ENCODE assay signal across 16 cellular contexts in the genomic region with DNA sequence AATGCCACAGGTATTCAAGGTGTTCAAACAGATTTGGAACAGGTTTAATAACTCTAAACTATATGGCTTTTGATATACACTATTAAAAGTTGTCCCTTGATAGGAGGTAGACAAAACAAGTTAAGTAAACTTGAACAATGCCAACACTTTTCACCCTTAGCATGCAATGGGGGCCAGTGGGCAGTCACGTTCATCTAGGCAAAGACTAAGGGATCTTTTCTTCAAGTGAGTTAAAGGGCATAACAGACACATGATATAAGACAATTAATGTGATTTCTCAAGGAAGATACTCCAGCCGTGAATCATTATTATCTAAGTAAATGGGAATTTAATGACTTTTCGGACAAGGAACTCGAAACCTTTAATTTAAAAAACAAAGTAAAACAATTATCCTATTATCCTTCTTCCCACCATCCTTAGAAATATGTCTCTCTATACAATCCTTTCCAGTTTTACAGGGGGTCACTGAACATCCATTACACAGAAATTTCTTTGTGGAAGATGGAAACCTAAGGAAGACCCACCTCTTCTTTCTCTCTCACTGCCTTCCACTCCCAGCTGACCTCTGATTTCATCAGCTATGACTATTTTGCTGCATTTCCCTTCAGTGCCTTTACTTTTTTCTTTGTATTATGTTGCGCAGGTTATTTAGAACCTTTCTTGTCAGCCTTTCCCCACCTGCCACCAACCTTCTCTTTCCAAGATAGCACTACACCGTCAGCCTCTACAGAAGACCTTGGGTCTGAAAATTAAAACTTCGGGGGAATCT. TPM values are rescaled to one million over a fixed set of nuclear protein-coding genes. Genes with fewer than 3 reads are reported as not detected.
DNase-seq lines count a peak whose midpoint lies in the region; ATAC-seq and TF ChIP-seq lines count a peak whose summit lies in the region.
"Had no signal": no experiment of that assay in that cellular context is flagged by ENCODE, and none has a peak within 500 bp of the region (broad histone marks: within the 10 kb centered on the region; RNA-seq: fewer than 3 reads in every experiment).

No MANE protein-coding gene starts in this region.

- WGBS in ovary, 3 donors = 68 to 87% (median 74%) methylated on average over 7 of the region's 7 CpGs
- 91% methylated on average over 7 of the region's 7 CpGs for WGBS in sigmoid colon, 2 donors

- TF ChIP-seq POLR2A in ovary (IDR thresholded peaks at IDR 0.05) (no peak), sigmoid colon (IDR thresholded peaks at IDR 0.05) (no peak)

- H3K79me2 ChIP-seq in GM23338 (replicated peaks; ENCODE audit: insufficient read depth) = no peaks in the 10 kb centered on the region

- H3F3A ChIP-seq in GM23338 (replicated peaks; ENCODE audit: low read depth) = no peaks in the 10 kb centered on the region

- peak overlapping the region; percentile 78; the same call in 1 of the 2 replicates for H3K4me3 ChIP-seq in GM23338
- peak overlapping the region; percentile 48 for H3K4me3 ChIP-seq in RWPE2 (ENCODE audit: severe bottlenecking)
- peak overlapping the region; percentile 52 for H3K4me3 ChIP-seq in ovary
- H3K4me3 ChIP-seq in sigmoid colon = no peak overlapping the region
- no peak overlapping the region for H3K4me3 ChIP-seq in coronary artery

- H3K4me3 Mint-ChIP-seq in GM23338 = peak overlapping the region; percentile 85

- H3K9me3 Mint-ChIP-seq in GM23338 = no peaks in the 10 kb centered on the region
- H3K9me3 Mint-ChIP-seq: activated naive CD4-positive, alpha-beta T cell treated with anti-CD3 and anti-CD28 coated beads, Interleukin-2, amount 10 ng/mL, durations not matched to agents 7 days and 5 days; CD14-positive monocyte had no signal

- peaks cover 35% of the 10 kb centered on the region for H3K4me1 Mint-ChIP-seq in GM23338

- H3K9me2 ChIP-seq in GM23338 (ENCODE audit: insufficient read depth) = no peaks in the 10 kb centered on the region

- H2AFZ ChIP-seq in GM23338 = no peak overlapping the region

- no peaks in the 10 kb centered on the region; the same call in 1 of the 2 replicates for H4K20me1 ChIP-seq in GM23338 (replicated peaks; ENCODE audit: insufficient read depth)

- H3K27me3 ChIP-seq in GM23338 (ENCODE audit: insufficient read depth) (peaks cover 24% of the 10 kb centered on the region), RWPE2 (ENCODE audit: insufficient read depth, poor library complexity, severe bottlenecking) (no peaks in the 10 kb centered on the region), ovary (no peaks in the 10 kb centered on the region), sigmoid colon (peaks cover 0 to 14% (median 9%) of the 10 kb centered on the region in 3 donors)
- H3K27me3 ChIP-seq: right atrium auricular region had no signal

- DNase-seq in GM23338 (ENCODE audit: low spot score) (no peak), RWPE2 (ENCODE audit: low spot score) (no peak), foreskin melanocyte (peak; percentile 44), ovary (no peak), sigmoid colon (no peak), coronary artery (ENCODE audit: low spot score) (no peak), NCI-H446 treated with DMSO at 0.1 percent for 48 hours (lab: John Stamatoyannopoulos, UW) (no peak)
- DNase-seq: activated naive CD4-positive, alpha-beta T cell treated with anti-CD3 and anti-CD28 coated beads, Interleukin-2, amount 10 ng/mL, durations not matched to agents 7 days and 5 days; NCI-H1092 treated with DMSO at 0.1 percent for 48 hours; NCI-H524 treated with DMSO at 0.1 percent for 48 hours; stomach; T1000 had no signal

- H3K36me3 Mint-ChIP-seq in GM23338 (ENCODE audit: low read depth) = no peaks in the 10 kb centered on the region
- H3K36me3 Mint-ChIP-seq: activated naive CD4-positive, alpha-beta T cell treated with anti-CD3 and anti-CD28 coated beads, Interleukin-2, amount 10 ng/mL, durations not matched to agents 7 days and 5 days; CD14-positive monocyte had no signal

- peaks cover 24% of the 10 kb centered on the region for H3K4me1 ChIP-seq in GM23338 (ENCODE audit: insufficient read depth)
- peaks cover 22% of the 10 kb centered on the region for H3K4me1 ChIP-seq in RWPE2 (ENCODE audit: insufficient read depth, poor library complexity, severe bottlenecking)
- peaks cover 5% of the 10 kb centered on the region for H3K4me1 ChIP-seq in ovary (ENCODE audit: insufficient read depth)
- H3K4me1 ChIP-seq in sigmoid colon = peaks cover 0 to 17% (median 13%) of the 10 kb centered on the region in 4 donors

- intact Hi-C loops in ovary (cut with DNase I) (loop anchor here in 1 of 4 donors (5.0 kb wide), 2 partner anchors 98 to 358 kb away; no protein-coding TSS in a partner anchor), sigmoid colon (cut with DNase I) (loop anchor here (10.0 kb wide), 1 partner anchor 196 kb away; a partner anchor contains a TSS)

- H3K27ac ChIP-seq in GM23338 (ENCODE audit: low read depth) = no peak overlapping the region
- peak overlapping the region; percentile 70 for H3K27ac ChIP-seq in RWPE2 (ENCODE audit: poor library complexity, severe bottlenecking)
- H3K27ac ChIP-seq in ovary = no peak overlapping the region
- no peak overlapping the region for H3K27ac ChIP-seq in sigmoid colon
- no peak overlapping the region for H3K27ac ChIP-seq in coronary artery
- H3K27ac ChIP-seq: right atrium auricular region, stomach had no signal

- H3K36me3 ChIP-seq in GM23338 (ENCODE audit: insufficient read depth) (no peaks in the 10 kb centered on the region), RWPE2 (ENCODE audit: low read depth) (no peaks in the 10 kb centered on the region), ovary (no peaks in the 10 kb centered on the region), sigmoid colon (no peaks in the 10 kb centered on the region)
- H3K36me3 ChIP-seq: right atrium auricular region, stomach had no signal

- H3K27me3 Mint-ChIP-seq in GM23338 (ENCODE audit: insufficient read depth, low read depth, poor library complexity) = peaks cover 15% of the 10 kb centered on the region

- H3K4me2 ChIP-seq in GM23338 = peak overlapping the region; percentile 92

- TF ChIP-seq EP300 in ovary (IDR thresholded peaks at IDR 0.05) (no peak), sigmoid colon (IDR thresholded peaks at IDR 0.05) (no peak)

- no peaks in the 10 kb centered on the region for H3K9me3 ChIP-seq in RWPE2 (ENCODE audit: severe bottlenecking)
- no peaks in the 10 kb centered on the region for H3K9me3 ChIP-seq in ovary
- no peaks in the 10 kb centered on the region for H3K9me3 ChIP-seq in sigmoid colon
- H3K9me3 ChIP-seq: right atrium auricular region, stomach had no signal

- ATAC-seq in GM23338 (no peak), RWPE2 (ENCODE audit: low read depth) (no peak), HG03175 (IDR thresholded peaks at IDR 0.05; ENCODE audit: unreplicated experiment) (no peak)
- ATAC-seq: HCT116 had no signal

- no peak overlapping the region for H3K27ac Mint-ChIP-seq in GM23338
- H3K27ac Mint-ChIP-seq: activated naive CD4-positive, alpha-beta T cell treated with anti-CD3 and anti-CD28 coated beads, Interleukin-2, amount 10 ng/mL, durations not matched to agents 7 days and 5 days; CD14-positive monocyte had no signal

- TF ChIP-seq CTCF in GM23338 (conservative IDR thresholded peaks at IDR 0.05; ENCODE audit: low read depth in 2 of 2) = no peak
- no peak for TF ChIP-seq CTCF in RWPE2 (IDR thresholded peaks at IDR 0.05; ENCODE audit: poor library complexity, severe bottlenecking)
- TF ChIP-seq CTCF in ovary (IDR thresholded peaks at IDR 0.05) = no peak
- TF ChIP-seq CTCF in sigmoid colon (IDR thresholded peaks at IDR 0.05) = no peak
- no peak for TF ChIP-seq CTCF in coronary artery (IDR thresholded peaks at IDR 0.05)

TF ChIP-seq in GM23338, 12 proteins besides CTCF, POLR2A, EP300 and RAD21:
- TF ChIP-seq JUNB (IDR thresholded peaks at IDR 0.05; ENCODE audit: unreplicated experiment) (no peak), POLR2AphosphoS5 (IDR thresholded peaks at IDR 0.05; ENCODE audit: low read depth) (no peak), ZNF114 (CRISPR knock-in tag; IDR thresholded peaks at IDR 0.05) (no peak)
- TF ChIP-seq, protein P1, sequence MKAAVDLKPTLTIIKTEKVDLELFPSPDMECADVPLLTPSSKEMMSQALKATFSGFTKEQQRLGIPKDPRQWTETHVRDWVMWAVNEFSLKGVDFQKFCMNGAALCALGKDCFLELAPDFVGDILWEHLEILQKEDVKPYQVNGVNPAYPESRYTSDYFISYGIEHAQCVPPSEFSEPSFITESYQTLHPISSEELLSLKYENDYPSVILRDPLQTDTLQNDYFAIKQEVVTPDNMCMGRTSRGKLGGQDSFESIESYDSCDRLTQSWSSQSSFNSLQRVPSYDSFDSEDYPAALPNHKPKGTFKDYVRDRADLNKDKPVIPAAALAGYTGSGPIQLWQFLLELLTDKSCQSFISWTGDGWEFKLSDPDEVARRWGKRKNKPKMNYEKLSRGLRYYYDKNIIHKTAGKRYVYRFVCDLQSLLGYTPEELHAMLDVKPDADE (IDR thresholded peaks at IDR 0.05) = no peak

RNA-seq across cellular contexts. Expression of a gene that starts 1.5 kb away (rescaled TPM):
- total RNA-seq in GM23338 (2014; rRNA removed; shearing (Covaris generic)) = 4.2 and 4.6 TPM in 2 replicates
- 2.5 and 2.7 TPM in 2 replicates for polyA plus RNA-seq in GM23338 (2016; fragmentation: Nextera tagmentation; extraction: Ambion mirVana)
- 100 to 1,000 TPM in 1 of 7 donors, 10 to 100 TPM in 4, 1 to 10 TPM in 2; 1.8 to 258 (median 13.2) TPM for total RNA-seq in ovary
- 10 to 100 TPM in 1 of 2 donors, 1 to 10 TPM in 1; 9.9 to 21.5 TPM for polyA plus RNA-seq in ovary
- under 1 TPM; 0.27 to 0.49 (median 0.32) TPM for total RNA-seq in sigmoid colon
- 1 to 10 TPM in 1 of 3 donors, under 1 TPM in 2; 0.46 to 3.8 (median 0.60) TPM for polyA plus RNA-seq in sigmoid colon
- polyA plus RNA-seq: CD14-positive monocyte had no signal

Comparison
In these comparisons a context has a peak if more than half of its experiments do, and no peak if none do; other contexts are left out.
1. H3K4me3 ChIP-seq: peak in GM23338 (single experiment), RWPE2 (single experiment) and ovary (single experiment); none in sigmoid colon (0 of 4) and coronary artery (single experiment).